21 cellular contexts compared by ENCODE assay signal in genomic region chr16:16090238-16090637, GRCh38.
DNase-seq lines count a peak whose midpoint lies in the region; ATAC-seq and TF ChIP-seq lines count a peak whose summit lies in the region.
"Had no signal": no experiment of that assay in that cellular context is flagged by ENCODE, and none has a peak within 500 bp of the region (broad histone marks: within the 10 kb centered on the region; RNA-seq: fewer than 3 reads in every experiment).

No MANE protein-coding gene starts in this region.

- POLR2A ChIA-PET in activated CD4-positive, alpha-beta memory T cell treated with anti-CD3 and anti-CD28 coated beads for 36 hours (lab: Charles Lee) = no interaction called here
- POLR2A ChIA-PET in activated CD4-positive, alpha-beta memory T cell treated with anti-CD3 and anti-CD28 coated beads, Interleukin-2, amount 10 ng/mL, durations not matched to agents 7 days and 5 days (lab: Charles Lee) = no interaction called here
- POLR2A ChIA-PET in CD4-positive, alpha-beta T cell (lab: Charles Lee) = no interaction called here

- H3K4me3 Mint-ChIP-seq in activated CD4-positive, alpha-beta memory T cell treated with anti-CD3 and anti-CD28 coated beads for 36 hours = no peak overlapping the region
- no peak overlapping the region for H3K4me3 Mint-ChIP-seq in activated CD4-positive, alpha-beta memory T cell treated with anti-CD3 and anti-CD28 coated beads, Interleukin-2, amount 10 ng/mL, durations not matched to agents 7 days and 5 days
- H3K4me3 Mint-ChIP-seq in activated T-helper 1 cell treated with anti-CD3 and anti-CD28 coated beads, Interleukin-12 subunit alpha, Interleukin-12 subunit beta, Interleukin-2, Interleukin-4 antibody, amounts not matched to agents 30 ng/mL and 10 ng/mL and 1 ng/mL, durations not matched to agents 14 hours and 24 hours and 36 hours = no peak overlapping the region
- H3K4me3 Mint-ChIP-seq in nephron = no peak overlapping the region
- no peak overlapping the region for H3K4me3 Mint-ChIP-seq in CD4-positive, alpha-beta T cell

- no peaks in the 10 kb centered on the region for H3K4me1 Mint-ChIP-seq in activated CD4-positive, alpha-beta memory T cell treated with anti-CD3 and anti-CD28 coated beads for 36 hours (ENCODE audit: low read depth)
- no peaks in the 10 kb centered on the region for H3K4me1 Mint-ChIP-seq in activated CD4-positive, alpha-beta memory T cell treated with anti-CD3 and anti-CD28 coated beads, Interleukin-2, amount 10 ng/mL, durations not matched to agents 7 days and 5 days
- no peaks in the 10 kb centered on the region for H3K4me1 Mint-ChIP-seq in activated T-helper 1 cell treated with anti-CD3 and anti-CD28 coated beads, Interleukin-12 subunit alpha, Interleukin-12 subunit beta, Interleukin-2, Interleukin-4 antibody, amounts not matched to agents 30 ng/mL and 10 ng/mL and 1 ng/mL, durations not matched to agents 14 hours and 24 hours and 36 hours (ENCODE audit: low read depth)
- peaks cover 55% of the 10 kb centered on the region for H3K4me1 Mint-ChIP-seq in nephron
- H3K4me1 Mint-ChIP-seq in CD4-positive, alpha-beta T cell (ENCODE audit: low read depth) = no peaks in the 10 kb centered on the region

- H3K9me3 ChIP-seq in CD4-positive, alpha-beta T cell (ENCODE audit: control insufficient read depth, low read length) = no peaks in the 10 kb centered on the region
- H3K9me3 ChIP-seq: Peyer's patch, SJCRH30 had no signal

- ATAC-seq in GM18870 (IDR thresholded peaks at IDR 0.05; ENCODE audit: unreplicated experiment) (no peak), GM18505 (IDR thresholded peaks at IDR 0.05; ENCODE audit: unreplicated experiment) (no peak)
- ATAC-seq in CD4-positive, alpha-beta T cell (ENCODE audit: poor library complexity) = no peak

- intact Hi-C loops in activated CD4-positive, alpha-beta memory T cell treated with anti-CD3 and anti-CD28 coated beads for 36 hours (cut with micrococcal nuclease) = no loop called here
- intact Hi-C loops in activated T-helper 1 cell treated with anti-CD3 and anti-CD28 coated beads, Interleukin-12 subunit alpha, Interleukin-12 subunit beta, Interleukin-2, Interleukin-4 antibody, amounts not matched to agents 30 ng/mL and 10 ng/mL and 1 ng/mL, durations not matched to agents 14 hours and 24 hours and 36 hours (cut with micrococcal nuclease) = no loop called here
- intact Hi-C loops in CD4-positive, alpha-beta T cell (cut with DNase I, micrococcal nuclease) = no loop called here

- peak overlapping the region; percentile 5 for H3K27ac Mint-ChIP-seq in activated CD4-positive, alpha-beta memory T cell treated with anti-CD3 and anti-CD28 coated beads for 36 hours
- H3K27ac Mint-ChIP-seq in activated CD4-positive, alpha-beta memory T cell treated with anti-CD3 and anti-CD28 coated beads, Interleukin-2, amount 10 ng/mL, durations not matched to agents 7 days and 5 days = no peak overlapping the region
- H3K27ac Mint-ChIP-seq in activated T-helper 1 cell treated with anti-CD3 and anti-CD28 coated beads, Interleukin-12 subunit alpha, Interleukin-12 subunit beta, Interleukin-2, Interleukin-4 antibody, amounts not matched to agents 30 ng/mL and 10 ng/mL and 1 ng/mL, durations not matched to agents 14 hours and 24 hours and 36 hours = peak overlapping the region; percentile 52
- peak overlapping the region; percentile 78 to 84 (median 81) for H3K27ac Mint-ChIP-seq in nephron
- H3K27ac Mint-ChIP-seq in CD4-positive, alpha-beta T cell = no peak overlapping the region

- H3K27me3 Mint-ChIP-seq in activated CD4-positive, alpha-beta memory T cell treated with anti-CD3 and anti-CD28 coated beads for 36 hours = no peaks in the 10 kb centered on the region
- no peaks in the 10 kb centered on the region for H3K27me3 Mint-ChIP-seq in activated CD4-positive, alpha-beta memory T cell treated with anti-CD3 and anti-CD28 coated beads, Interleukin-2, amount 10 ng/mL, durations not matched to agents 7 days and 5 days
- H3K27me3 Mint-ChIP-seq in activated T-helper 1 cell treated with anti-CD3 and anti-CD28 coated beads, Interleukin-12 subunit alpha, Interleukin-12 subunit beta, Interleukin-2, Interleukin-4 antibody, amounts not matched to agents 30 ng/mL and 10 ng/mL and 1 ng/mL, durations not matched to agents 14 hours and 24 hours and 36 hours (ENCODE audit: insufficient read depth) = no peaks in the 10 kb centered on the region
- no peaks in the 10 kb centered on the region for H3K27me3 Mint-ChIP-seq in nephron (ENCODE audit: low read depth)
- H3K27me3 Mint-ChIP-seq in CD4-positive, alpha-beta T cell = no peaks in the 10 kb centered on the region

- CTCF ChIA-PET in activated CD4-positive, alpha-beta memory T cell treated with anti-CD3 and anti-CD28 coated beads for 36 hours (lab: Charles Lee) = no interaction called here
- CTCF ChIA-PET in activated CD4-positive, alpha-beta memory T cell treated with anti-CD3 and anti-CD28 coated beads, Interleukin-2, amount 10 ng/mL, durations not matched to agents 7 days and 5 days (lab: Charles Lee) = no interaction called here
- CTCF ChIA-PET in CD4-positive, alpha-beta T cell (lab: Charles Lee) = no interaction called here

- no peaks in the 10 kb centered on the region for H3K9me3 Mint-ChIP-seq in activated CD4-positive, alpha-beta memory T cell treated with anti-CD3 and anti-CD28 coated beads for 36 hours
- H3K9me3 Mint-ChIP-seq in activated CD4-positive, alpha-beta memory T cell treated with anti-CD3 and anti-CD28 coated beads, Interleukin-2, amount 10 ng/mL, durations not matched to agents 7 days and 5 days = no peaks in the 10 kb centered on the region
- no peaks in the 10 kb centered on the region for H3K9me3 Mint-ChIP-seq in activated T-helper 1 cell treated with anti-CD3 and anti-CD28 coated beads, Interleukin-12 subunit alpha, Interleukin-12 subunit beta, Interleukin-2, Interleukin-4 antibody, amounts not matched to agents 30 ng/mL and 10 ng/mL and 1 ng/mL, durations not matched to agents 14 hours and 24 hours and 36 hours
- no peaks in the 10 kb centered on the region for H3K9me3 Mint-ChIP-seq in nephron
- no peaks in the 10 kb centered on the region for H3K9me3 Mint-ChIP-seq in CD4-positive, alpha-beta T cell

- peaks cover 46% of the 10 kb centered on the region for H3K36me3 Mint-ChIP-seq in activated CD4-positive, alpha-beta memory T cell treated with anti-CD3 and anti-CD28 coated beads for 36 hours
- peaks cover 50% of the 10 kb centered on the region for H3K36me3 Mint-ChIP-seq in activated CD4-positive, alpha-beta memory T cell treated with anti-CD3 and anti-CD28 coated beads, Interleukin-2, amount 10 ng/mL, durations not matched to agents 7 days and 5 days (ENCODE audit: low read depth)
- H3K36me3 Mint-ChIP-seq in activated T-helper 1 cell treated with anti-CD3 and anti-CD28 coated beads, Interleukin-12 subunit alpha, Interleukin-12 subunit beta, Interleukin-2, Interleukin-4 antibody, amounts not matched to agents 30 ng/mL and 10 ng/mL and 1 ng/mL, durations not matched to agents 14 hours and 24 hours and 36 hours (ENCODE audit: low read depth) = peaks cover 46% of the 10 kb centered on the region
- H3K36me3 Mint-ChIP-seq in nephron (ENCODE audit: low read depth) = peaks cover 53% of the 10 kb centered on the region
- peaks cover 87% of the 10 kb centered on the region for H3K36me3 Mint-ChIP-seq in CD4-positive, alpha-beta T cell (ENCODE audit: low read depth)

- no peak for TF ChIP-seq POLR2A in GM18505 (IDR thresholded peaks at IDR 0.05; ENCODE audit: borderline replicate concordance, extremely low read depth, insufficient read depth, insufficient read length)

- no peak overlapping the region for H3K27ac ChIP-seq in CD4-positive, alpha-beta T cell (ENCODE audit: low read depth, low read length)
- H3K27ac ChIP-seq: 22Rv1, Peyer's patch, SJCRH30 had no signal

- H3K27me3 ChIP-seq in CD4-positive, alpha-beta T cell (ENCODE audit: control insufficient read depth, insufficient read depth, low read length) = no peaks in the 10 kb centered on the region
- H3K27me3 ChIP-seq: Peyer's patch, SJCRH30 had no signal

- no peak for TF ChIP-seq CTCF in nephron (IDR thresholded peaks at IDR 0.05; ENCODE audit: unreplicated experiment in 3 of 3)
- no peak for TF ChIP-seq CTCF in CD4-positive, alpha-beta T cell (IDR thresholded peaks at IDR 0.05)

- DNase-seq in activated CD4-positive, alpha-beta memory T cell treated with anti-CD3 and anti-CD28 coated beads for 36 hours = no peak
- no peak for DNase-seq in activated CD4-positive, alpha-beta memory T cell treated with anti-CD3 and anti-CD28 coated beads, Interleukin-2, amount 10 ng/mL, durations not matched to agents 7 days and 5 days
- no peak for DNase-seq in activated T-helper 1 cell treated with anti-CD3 and anti-CD28 coated beads, Interleukin-12 subunit alpha, Interleukin-12 subunit beta, Interleukin-2, Interleukin-4 antibody, amounts not matched to agents 30 ng/mL and 10 ng/mL and 1 ng/mL, durations not matched to agents 14 hours and 24 hours and 36 hours (ENCODE audit: low spot score)
- no peak for DNase-seq in iPS-NIHi7 (ENCODE audit: extremely low spot score)
- no peak for DNase-seq in CD4-positive, alpha-beta T cell
- DNase-seq: ACHN; C1 segment of cervical spinal cord; DMS53; GDM1; KBM-7; NCI-H1092; NCI-H1436; NCI-H187 treated with DMSO at 0.1 percent for 48 hours; NCI-H2107; NK-92 treated with Interleukin-12 subunit alpha and Interleukin-12 subunit beta, amount 100 ng/mL, for 24 hours; Peyer's patch; SJCRH30 had no signal

Comparison
In these comparisons a context has a peak if more than half of its experiments do, and no peak if none do; other contexts are left out.
1. H3K27ac Mint-ChIP-seq: peak in activated CD4-positive, alpha-beta memory T cell treated with anti-CD3 and anti-CD28 coated beads for 36 hours (single experiment), activated T-helper 1 cell treated with anti-CD3 and anti-CD28 coated beads, Interleukin-12 subunit alpha, Interleukin-12 subunit beta, Interleukin-2, Interleukin-4 antibody, amounts not matched to agents 30 ng/mL and 10 ng/mL and 1 ng/mL, durations not matched to agents 14 hours and 24 hours and 36 hours (single experiment) and nephron (3 of 3); none in activated CD4-positive, alpha-beta memory T cell treated with anti-CD3 and anti-CD28 coated beads, Interleukin-2, amount 10 ng/mL, durations not matched to agents 7 days and 5 days (single experiment) and CD4-positive, alpha-beta T cell (single experiment).